In the genomic region with DNA sequence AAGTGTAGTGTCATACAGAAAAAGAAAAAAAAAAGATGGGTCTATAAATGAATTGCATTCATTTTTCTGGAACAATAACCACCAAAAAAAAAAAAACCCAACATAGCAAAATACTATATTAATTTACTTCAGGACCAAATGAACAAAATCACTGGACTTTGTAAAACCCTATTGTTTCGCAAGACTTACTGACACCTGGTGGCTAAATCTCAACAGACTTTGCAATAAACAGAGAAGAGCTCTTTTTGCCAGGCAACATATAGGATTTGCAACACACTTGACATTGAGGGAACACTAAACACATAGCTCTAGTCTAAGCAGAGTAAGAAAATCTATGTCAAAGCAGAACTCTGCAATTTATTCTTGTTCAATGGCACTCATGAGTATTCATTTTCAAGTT, we compare ENCODE assay signal across 11 cellular contexts.
DNase-seq lines count a peak whose midpoint lies in the region; ATAC-seq and TF ChIP-seq lines count a peak whose summit lies in the region.
"Had no signal": no experiment of that assay in that cellular context is flagged by ENCODE, and none has a peak within 500 bp of the region (broad histone marks: within the 10 kb centered on the region; RNA-seq: fewer than 3 reads in every experiment).

No MANE protein-coding gene starts in this region.

- DNase-seq in IMR-90, result no peak
- DNase-seq in iPS-NIHi11 (ENCODE audit: low spot score), result peak; percentile 43
- DNase-seq in dedifferentiated amniotic fluid mesenchymal stem cell (ENCODE audit: extremely low spot score), result no peak
- DNase-seq in NCI-H1436 (lab: John Stamatoyannopoulos, UW), result no peak
- DNase-seq: activated CD4-positive, alpha-beta T cell treated with anti-CD3 and anti-CD28 coated beads for 36 hours; Calu3 had no signal

- CTCF ChIA-PET in IMR-90 (lab: Yijun Ruan, JAX), result no interaction called here

- no CpG with 5 or more reads among the region's 1 CpG for WGBS in IMR-90 (ENCODE audit: extremely low coverage in 2 of 2, insufficient read length in 1 of 2), 2 experiments

- no peak for TF ChIP-seq RAD21 in IMR-90 (IDR thresholded peaks at IDR 0.05; ENCODE audit: low read length)

- no peaks in the 10 kb centered on the region for H3K79me1 ChIP-seq in IMR-90 (ENCODE audit: low read depth in 1 of 2, low read length in 2 of 2)

- no peaks in the 10 kb centered on the region for H3K36me3 ChIP-seq in IMR-90 (ENCODE audit: control insufficient read depth, insufficient read depth, low read length)

- H2BK20ac ChIP-seq in IMR-90 (ENCODE audit: low read depth, low read length), result no peak overlapping the region

- no peak for ATAC-seq in IMR-90 (ENCODE audit: low read depth)
- peak; percentile 57; the same call in 2 of the 3 replicates for ATAC-seq in SK-N-SH treated with all-trans-retinoic acid at 6 μM for 48 hours
- no peak for ATAC-seq in HG02981 (IDR thresholded peaks at IDR 0.05; ENCODE audit: unreplicated experiment)
- ATAC-seq in GM18498 (IDR thresholded peaks at IDR 0.05; ENCODE audit: unreplicated experiment), result no peak
- ATAC-seq: activated CD4-positive, alpha-beta T cell treated with anti-CD3 and anti-CD28 coated beads for 36 hours had no signal

- H3K27ac ChIP-seq in C4-2B (no peak overlapping the region), IMR-90 (ENCODE audit: insufficient read depth, low read length) (no peak overlapping the region)
- H3K27ac ChIP-seq: skin epidermis had no signal

- TF ChIP-seq POLR2A in IMR-90 (IDR thresholded peaks at IDR 0.05; ENCODE audit: low read depth, low read length), result no peak

- no peak overlapping the region for H4K8ac ChIP-seq in IMR-90 (ENCODE audit: low read depth in 2 of 2, low read length in 2 of 2)

- H3K4me1 ChIP-seq in IMR-90 (ENCODE audit: control insufficient read depth, insufficient read depth, low read length), result no peaks in the 10 kb centered on the region

- BruUV-seq in IMR-90 (replicated peaks; lab: Mats Ljungman, UMichigan), result no TSS peak

- no peak overlapping the region for H3K56ac ChIP-seq in IMR-90 (ENCODE audit: extremely low read depth, insufficient read depth, low read length)

- in situ Hi-C loops in IMR-90 (cut with MboI; ENCODE audit: low sequenced_read_pairs), result no loop called here

- dilution Hi-C loops in IMR-90 (cut with HindIII; ENCODE audit: low sequenced_read_pairs, unreplicated experiment), result no loop called here

- H4K20me1 ChIP-seq in IMR-90 (ENCODE audit: insufficient read depth, low read length), result no peaks in the 10 kb centered on the region

- H4K5ac ChIP-seq in IMR-90 (ENCODE audit: low read depth, low read length), result no peak overlapping the region

- H3K14ac ChIP-seq in IMR-90 (replicated peaks; ENCODE audit: low read depth, low read length), result no peak overlapping the region

- H3K18ac ChIP-seq in IMR-90 (ENCODE audit: low read depth, low read length), result no peak overlapping the region

- H3K9ac ChIP-seq in IMR-90 (ENCODE audit: low read depth, low read length), result no peak overlapping the region

- H2AK5ac ChIP-seq in IMR-90 (ENCODE audit: low read depth, low read length), result no peak overlapping the region

- H3K4ac ChIP-seq in IMR-90 (ENCODE audit: low read depth, low read length), result no peak overlapping the region

- H3K23ac ChIP-seq in IMR-90 (ENCODE audit: low read depth, low read length), result no peak overlapping the region

- no peaks in the 10 kb centered on the region for H3K9me1 ChIP-seq in IMR-90 (ENCODE audit: insufficient read depth, low read length)

- no peak overlapping the region for H2AK9ac ChIP-seq in IMR-90 (replicated peaks; ENCODE audit: low read depth, low read length, poor library complexity)

- H2BK5ac ChIP-seq in IMR-90 (ENCODE audit: low read depth, low read length, poor library complexity, severe bottlenecking), result no peak overlapping the region

- H2BK120ac ChIP-seq in IMR-90 (ENCODE audit: low read depth, low read length), result no peak overlapping the region

- no peak overlapping the region for H2AFZ ChIP-seq in IMR-90 (replicated peaks; ENCODE audit: low read length, poor library complexity)

- no peak overlapping the region for H3K4me2 ChIP-seq in IMR-90 (ENCODE audit: low read depth, low read length)

- no peak overlapping the region for H3K4me3 ChIP-seq in IMR-90 (ENCODE audit: insufficient read depth, low read depth, low read length)
- H3K4me3 ChIP-seq: skin epidermis had no signal

- no peak overlapping the region for H4K91ac ChIP-seq in IMR-90 (ENCODE audit: insufficient read depth, low read depth, low read length)

- no peaks in the 10 kb centered on the region for H3K27me3 ChIP-seq in IMR-90 (ENCODE audit: control insufficient read depth, insufficient read depth, low read length)

- POLR2A ChIA-PET in IMR-90 (lab: Charles Lee; ENCODE audit: unreplicated experiment), result no interaction called here

- TF ChIP-seq CTCF in C4-2B (conservative IDR thresholded peaks at IDR 0.05), result peak; percentile 58
- TF ChIP-seq CTCF in IMR-90 (conservative IDR thresholded peaks at IDR 0.05; ENCODE audit: low read depth, low read length), result no peak

- no peak overlapping the region for H2BK15ac ChIP-seq in IMR-90 (ENCODE audit: low read depth, low read length)

- no peaks in the 10 kb centered on the region for H3K9me3 ChIP-seq in IMR-90 (ENCODE audit: control insufficient read depth, insufficient read depth, low read length)

- intact Hi-C loops in IMR-90 (cut with micrococcal nuclease), result no loop called here

TF ChIP-seq in IMR-90, 13 proteins besides CTCF, POLR2A, EP300 and RAD21:
- TF ChIP-seq CEBPB (IDR thresholded peaks at IDR 0.05; ENCODE audit: low read depth, low read length), result peak; percentile 59
- TF ChIP-seq NFE2L2 (IDR thresholded peaks at IDR 0.05; ENCODE audit: low read depth, low read length), result no peak

TF ChIP-seq in SK-N-SH treated with all-trans-retinoic acid at 6 μM for 48 hours, 23 proteins besides CTCF, POLR2A, EP300 and RAD21 (continues in another document):
- no peak for TF ChIP-seq SNAI2 (CRISPR knock-in tag; IDR thresholded peaks at IDR 0.05)
- no peak for TF ChIP-seq ZFP30 (CRISPR knock-in tag; IDR thresholded peaks at IDR 0.05)
- no peak for TF ChIP-seq RARB (CRISPR knock-in tag; IDR thresholded peaks at IDR 0.05)
- no peak for TF ChIP-seq GLIS3 (CRISPR knock-in tag; IDR thresholded peaks at IDR 0.05)
- no peak for TF ChIP-seq ZFP3 (CRISPR knock-in tag; IDR thresholded peaks at IDR 0.05)
- no peak for TF ChIP-seq TCF4 (CRISPR knock-in tag; IDR thresholded peaks at IDR 0.05; ENCODE audit: borderline replicate concordance)
- TF ChIP-seq, protein P1, sequence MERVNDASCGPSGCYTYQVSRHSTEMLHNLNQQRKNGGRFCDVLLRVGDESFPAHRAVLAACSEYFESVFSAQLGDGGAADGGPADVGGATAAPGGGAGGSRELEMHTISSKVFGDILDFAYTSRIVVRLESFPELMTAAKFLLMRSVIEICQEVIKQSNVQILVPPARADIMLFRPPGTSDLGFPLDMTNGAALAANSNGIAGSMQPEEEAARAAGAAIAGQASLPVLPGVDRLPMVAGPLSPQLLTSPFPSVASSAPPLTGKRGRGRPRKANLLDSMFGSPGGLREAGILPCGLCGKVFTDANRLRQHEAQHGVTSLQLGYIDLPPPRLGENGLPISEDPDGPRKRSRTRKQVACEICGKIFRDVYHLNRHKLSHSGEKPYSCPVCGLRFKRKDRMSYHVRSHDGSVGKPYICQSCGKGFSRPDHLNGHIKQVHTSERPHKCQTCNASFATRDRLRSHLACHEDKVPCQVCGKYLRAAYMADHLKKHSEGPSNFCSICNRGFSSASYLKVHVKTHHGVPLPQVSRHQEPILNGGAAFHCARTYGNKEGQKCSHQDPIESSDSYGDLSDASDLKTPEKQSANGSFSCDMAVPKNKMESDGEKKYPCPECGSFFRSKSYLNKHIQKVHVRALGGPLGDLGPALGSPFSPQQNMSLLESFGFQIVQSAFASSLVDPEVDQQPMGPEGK (CRISPR knock-in tag; IDR thresholded peaks at IDR 0.05; ENCODE audit: borderline replicate concordance), result no peak
- TF ChIP-seq ESRRG (CRISPR knock-in tag; IDR thresholded peaks at IDR 0.05), result no peak
- TF ChIP-seq, protein P2, sequence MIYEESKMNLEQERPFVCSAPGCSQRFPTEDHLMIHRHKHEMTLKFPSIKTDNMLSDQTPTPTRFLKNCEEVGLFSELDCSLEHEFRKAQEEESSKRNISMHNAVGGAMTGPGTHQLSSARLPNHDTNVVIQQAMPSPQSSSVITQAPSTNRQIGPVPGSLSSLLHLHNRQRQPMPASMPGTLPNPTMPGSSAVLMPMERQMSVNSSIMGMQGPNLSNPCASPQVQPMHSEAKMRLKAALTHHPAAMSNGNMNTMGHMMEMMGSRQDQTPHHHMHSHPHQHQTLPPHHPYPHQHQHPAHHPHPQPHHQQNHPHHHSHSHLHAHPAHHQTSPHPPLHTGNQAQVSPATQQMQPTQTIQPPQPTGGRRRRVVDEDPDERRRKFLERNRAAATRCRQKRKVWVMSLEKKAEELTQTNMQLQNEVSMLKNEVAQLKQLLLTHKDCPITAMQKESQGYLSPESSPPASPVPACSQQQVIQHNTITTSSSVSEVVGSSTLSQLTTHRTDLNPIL (CRISPR knock-in tag; IDR thresholded peaks at IDR 0.05; ENCODE audit: low read depth), result no peak
- no peak for TF ChIP-seq ARNTL (CRISPR knock-in tag; IDR thresholded peaks at IDR 0.05; ENCODE audit: borderline replicate concordance, low read depth)
- TF ChIP-seq, protein P3, sequence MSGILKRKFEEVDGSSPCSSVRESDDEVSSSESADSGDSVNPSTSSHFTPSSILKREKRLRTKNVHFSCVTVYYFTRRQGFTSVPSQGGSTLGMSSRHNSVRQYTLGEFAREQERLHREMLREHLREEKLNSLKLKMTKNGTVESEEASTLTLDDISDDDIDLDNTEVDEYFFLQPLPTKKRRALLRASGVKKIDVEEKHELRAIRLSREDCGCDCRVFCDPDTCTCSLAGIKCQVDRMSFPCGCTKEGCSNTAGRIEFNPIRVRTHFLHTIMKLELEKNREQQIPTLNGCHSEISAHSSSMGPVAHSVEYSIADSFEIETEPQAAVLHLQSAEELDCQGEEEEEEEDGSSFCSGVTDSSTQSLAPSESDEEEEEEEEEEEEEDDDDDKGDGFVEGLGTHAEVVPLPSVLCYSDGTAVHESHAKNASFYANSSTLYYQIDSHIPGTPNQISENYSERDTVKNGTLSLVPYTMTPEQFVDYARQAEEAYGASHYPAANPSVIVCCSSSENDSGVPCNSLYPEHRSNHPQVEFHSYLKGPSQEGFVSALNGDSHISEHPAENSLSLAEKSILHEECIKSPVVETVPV (CRISPR knock-in tag; IDR thresholded peaks at IDR 0.05), result no peak
- TF ChIP-seq PPARA (CRISPR knock-in tag; IDR thresholded peaks at IDR 0.05; ENCODE audit: borderline replicate concordance), result no peak
- no peak for TF ChIP-seq ZNF8 (CRISPR knock-in tag; IDR thresholded peaks at IDR 0.05)
